In the genomic region with DNA sequence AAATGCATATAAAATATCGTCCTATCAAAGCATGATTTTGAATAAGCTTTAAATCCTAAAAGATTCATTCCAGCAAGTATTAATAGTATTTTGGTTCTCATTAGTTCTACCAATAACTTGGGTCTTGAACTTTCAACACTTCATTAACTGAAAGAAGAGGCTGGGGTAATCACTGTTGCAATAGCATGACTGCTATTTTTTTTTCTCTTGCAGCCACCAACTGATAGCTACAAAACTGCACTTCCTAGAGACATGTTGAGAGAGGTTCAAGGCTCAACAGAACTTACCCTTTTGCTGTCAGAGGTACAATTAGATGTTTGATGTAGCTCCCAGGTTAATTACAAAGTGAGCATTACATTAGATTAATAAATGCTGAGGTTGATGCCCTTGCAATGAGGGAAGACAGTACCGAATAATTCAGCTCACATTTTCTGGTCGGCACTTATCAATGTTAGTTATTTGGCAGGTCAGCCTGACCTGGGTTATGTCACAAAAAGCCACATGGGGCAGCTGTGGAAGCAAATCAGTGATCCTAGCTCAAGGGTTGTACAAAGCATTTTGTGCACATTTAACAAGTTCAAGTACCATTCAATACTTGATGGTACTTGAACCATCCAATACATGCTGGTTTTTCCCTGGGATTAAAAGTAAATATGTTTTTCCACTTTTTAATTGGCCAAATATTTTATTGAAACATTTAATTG, we compare ENCODE assay signal across 15 cellular contexts.
"Had no signal": no experiment of that assay in that cellular context is flagged by ENCODE, and none has a peak within 500 bp of the region (broad histone marks: within the 10 kb centered on the region; RNA-seq: fewer than 3 reads in every experiment).

No MANE protein-coding gene starts in this region.

- ATAC-seq: left ventricle myocardium superior; natural killer cell treated with Interleukin-12 subunit alpha and Interleukin-12 subunit beta and Interleukin-15 and Interleukin-18, amount 100 ng/mL, for 72 hours; stimulated activated memory B cell treated with anti-CD40 and anti-IgM and Interleukin-4, amounts not matched to agents 10 μg/mL and 1 μg/mL and 100 μg/mL, for 72 hours had no signal

- DNase-seq: activated CD4-positive, CD25-positive, alpha-beta regulatory T cell treated with anti-CD3 and anti-CD28 coated beads, Interleukin-2, amount 50 U/mL, for 72 hours; activated naive CD4-positive, alpha-beta T cell; activated naive CD8-positive, alpha-beta T cell treated with anti-CD3 and anti-CD28 coated beads, Interleukin-2, amount 10 ng/mL, durations not matched to agents 7 days and 5 days; aorta; cerebellar nuclear complex; effector CD8-positive, alpha-beta T cell; esophagus squamous epithelium; hippocampal formation; kidney; left ventricle myocardium superior; nucleus accumbens; stimulated activated CD4-positive, alpha-beta T cell treated with anti-CD3 and anti-CD28 coated beads, Interleukin-2, amount 100 ng/mL, for 48 hours; T1000 had no signal
